Comparison of ENCODE assay signal across 9 cellular contexts in genomic region chr2:20611077-20611843, GRCh38. TPM values are rescaled to one million over a fixed set of nuclear protein-coding genes. Genes with fewer than 3 reads are reported as not detected.
DNase-seq lines count a peak whose midpoint lies in the region; ATAC-seq and TF ChIP-seq lines count a peak whose summit lies in the region.
"Had no signal": no experiment of that assay in that cellular context is flagged by ENCODE, and none has a peak within 500 bp of the region (broad histone marks: within the 10 kb centered on the region; RNA-seq: fewer than 3 reads in every experiment).

No MANE protein-coding gene starts in this region.

- BruUV-seq in Calu3 (replicated peaks; lab: Mats Ljungman, UMichigan), result no TSS peak

- H3K27ac ChIP-seq in heart right ventricle, result peak overlapping the region; percentile 63 to 98 (median 89)

- H3K27ac Mint-ChIP-seq in Calu3 (ENCODE audit: unreplicated experiment), result peak overlapping the region; percentile 62
- H3K27ac Mint-ChIP-seq in stimulated activated naive B cell treated with anti-CD40 and anti-IgM and Interleukin-4, amounts not matched to agents 10 μg/mL and 1 μg/mL and 100 μg/mL, for 72 hours, result no peak overlapping the region
- H3K27ac Mint-ChIP-seq in activated T-helper 17 cell treated with anti-CD3 and anti-CD28 coated beads, Interleukin-2, amount 50 U/mL, for 72 hours, result no peak overlapping the region

- intact Hi-C loops in Calu3 (cut with micrococcal nuclease; ENCODE audit: unreplicated experiment) (no loop called here), heart right ventricle (cut with DNase I) (loop anchor here in 2 of 10 donors (5.0 kb wide), 2 partner anchors 34 to 79 kb away; no protein-coding TSS in a partner anchor), posterior vena cava (cut with DNase I) (no loop called here)

- peaks cover 45 to 80% (median 76%) of the 10 kb centered on the region in 9 donors for H3K4me1 ChIP-seq in heart right ventricle

- H3K27me3 ChIP-seq in heart right ventricle, result no peaks in the 10 kb centered on the region

- peaks cover 11% of the 10 kb centered on the region for H3K36me3 Mint-ChIP-seq in Calu3 (ENCODE audit: insufficient read depth, unreplicated experiment)
- peaks cover 9 to 14% of the 10 kb centered on the region in 2 donors for H3K36me3 Mint-ChIP-seq in stimulated activated naive B cell treated with anti-CD40 and anti-IgM and Interleukin-4, amounts not matched to agents 10 μg/mL and 1 μg/mL and 100 μg/mL, for 72 hours
- H3K36me3 Mint-ChIP-seq in activated T-helper 17 cell treated with anti-CD3 and anti-CD28 coated beads, Interleukin-2, amount 50 U/mL, for 72 hours (ENCODE audit: low read depth), result no peaks in the 10 kb centered on the region

- H3K4me1 Mint-ChIP-seq in Calu3 (ENCODE audit: low read depth, unreplicated experiment), result peaks cover 43% of the 10 kb centered on the region
- H3K4me1 Mint-ChIP-seq in stimulated activated naive B cell treated with anti-CD40 and anti-IgM and Interleukin-4, amounts not matched to agents 10 μg/mL and 1 μg/mL and 100 μg/mL, for 72 hours, result peaks cover 2 to 10% of the 10 kb centered on the region in 2 donors
- H3K4me1 Mint-ChIP-seq in activated T-helper 17 cell treated with anti-CD3 and anti-CD28 coated beads, Interleukin-2, amount 50 U/mL, for 72 hours, result no peaks in the 10 kb centered on the region

- H3K4me3 ChIP-seq in heart right ventricle, result no peak overlapping the region

- TF ChIP-seq CTCF in Calu3 (IDR thresholded peaks at IDR 0.05; ENCODE audit: unreplicated experiment), result no peak
- TF ChIP-seq CTCF in heart right ventricle (IDR thresholded peaks at IDR 0.05), result no peak

- H3K4me3 Mint-ChIP-seq in Calu3 (ENCODE audit: low read depth, unreplicated experiment), result no peak overlapping the region
- H3K4me3 Mint-ChIP-seq in stimulated activated naive B cell treated with anti-CD40 and anti-IgM and Interleukin-4, amounts not matched to agents 10 μg/mL and 1 μg/mL and 100 μg/mL, for 72 hours, result no peak overlapping the region
- no peak overlapping the region for H3K4me3 Mint-ChIP-seq in activated T-helper 17 cell treated with anti-CD3 and anti-CD28 coated beads, Interleukin-2, amount 50 U/mL, for 72 hours
- H3K4me3 Mint-ChIP-seq: naive B cell had no signal

- CTCF ChIA-PET in Calu3 (lab: Charles Lee), result interaction anchor here (0.6 to 1.0 kb wide), 3 partner anchors 20 to 160 kb away, joined by 3 to 12 read pairs (median 6); no protein-coding TSS in a partner anchor

- H3K9me3 ChIP-seq in heart right ventricle, result peaks cover 0 to 5% (median 0%) of the 10 kb centered on the region in 11 donors

- no peaks in the 10 kb centered on the region for H3K9me3 Mint-ChIP-seq in Calu3 (ENCODE audit: low read depth, unreplicated experiment)
- peaks cover 0 to 3% of the 10 kb centered on the region in 2 donors for H3K9me3 Mint-ChIP-seq in stimulated activated naive B cell treated with anti-CD40 and anti-IgM and Interleukin-4, amounts not matched to agents 10 μg/mL and 1 μg/mL and 100 μg/mL, for 72 hours
- peaks cover 6% of the 10 kb centered on the region for H3K9me3 Mint-ChIP-seq in activated T-helper 17 cell treated with anti-CD3 and anti-CD28 coated beads, Interleukin-2, amount 50 U/mL, for 72 hours

- H3K27me3 Mint-ChIP-seq in Calu3 (ENCODE audit: unreplicated experiment), result no peaks in the 10 kb centered on the region
- no peaks in the 10 kb centered on the region for H3K27me3 Mint-ChIP-seq in stimulated activated naive B cell treated with anti-CD40 and anti-IgM and Interleukin-4, amounts not matched to agents 10 μg/mL and 1 μg/mL and 100 μg/mL, for 72 hours
- no peaks in the 10 kb centered on the region for H3K27me3 Mint-ChIP-seq in activated T-helper 17 cell treated with anti-CD3 and anti-CD28 coated beads, Interleukin-2, amount 50 U/mL, for 72 hours
- H3K27me3 Mint-ChIP-seq: naive B cell had no signal

- H3K36me3 ChIP-seq in heart right ventricle, result no peaks in the 10 kb centered on the region

- 18 to 20% methylated on average over 15 of the region's 15 CpGs for WGBS in heart right ventricle, 2 donors

- peak; percentile 81 for DNase-seq in Calu3
- peak; percentile 98 for DNase-seq in amniotic epithelial cell (ENCODE audit: low read depth)
- peak; percentile 74 to 94 for DNase-seq in heart right ventricle
- DNase-seq in posterior vena cava (ENCODE audit: low spot score), result peak; percentile 91
- no peak for DNase-seq in stimulated activated naive B cell treated with anti-CD40 and anti-IgM and Interleukin-4, amounts not matched to agents 10 μg/mL and 1 μg/mL and 100 μg/mL, for 72 hours
- DNase-seq in epidermal melanocyte (ENCODE audit: insufficient read length, low spot score), result no peak
- no peak for DNase-seq in LoVo (ENCODE audit: low spot score)
- DNase-seq: naive B cell had no signal

- peak; percentile 84 to 94 (median 90) for ATAC-seq in heart right ventricle
- no peak for ATAC-seq in stimulated activated naive B cell treated with anti-CD40 and anti-IgM and Interleukin-4, amounts not matched to agents 10 μg/mL and 1 μg/mL and 100 μg/mL, for 72 hours (replicated peaks)
- ATAC-seq in activated T-helper 17 cell treated with anti-CD3 and anti-CD28 coated beads, Interleukin-2, amount 50 U/mL, for 72 hours (replicated peaks), result no peak

RNA-seq across cellular contexts. Expression of gene HS1BP3, which starts 39.6 kb away (rescaled TPM):
- total RNA-seq in Calu3 (2022) (26.4 and 28.5 TPM in 2 replicates), heart right ventricle (10 to 100 TPM; 11.3 to 26.3 (median 16.1) TPM), posterior vena cava (10 to 100 TPM; 37.1 to 41.8 TPM)
- polyA plus RNA-seq in heart right ventricle, result 10 to 100 TPM; 16.8 to 24.6 TPM
- 10 to 100 TPM in 1 of 2 donors, 1 to 10 TPM in 1; 8.9 to 10.7 TPM for total RNA-seq in activated T-helper 17 cell treated with anti-CD3 and anti-CD28 coated beads, Interleukin-2, amount 50 U/mL, for 72 hours

RNA-seq across cellular contexts. Expression of gene GDF7, which starts 55.7 kb away (rescaled TPM):
- not detected in 2 replicates for total RNA-seq in Calu3 (2022)
- 1 to 10 TPM in 1 of 10 donors, under 1 TPM in 9; 0.10 to 1.2 (median 0.66) TPM for total RNA-seq in heart right ventricle
- polyA plus RNA-seq in heart right ventricle, result under 1 TPM; 0.17 to 0.37 TPM
- total RNA-seq in posterior vena cava, result 1 to 10 TPM; 3.6 to 3.8 TPM
- total RNA-seq in activated T-helper 17 cell treated with anti-CD3 and anti-CD28 coated beads, Interleukin-2, amount 50 U/mL, for 72 hours, result under 1 TPM; 0.02 to 0.48 TPM

Comparison
In these comparisons a context has a peak if more than half of its experiments do, and no peak if none do; other contexts are left out.
1. DNase-seq: peak in Calu3 (single experiment), amniotic epithelial cell (single experiment), heart right ventricle (2 of 2) and posterior vena cava (single experiment); none in stimulated activated naive B cell treated with anti-CD40 and anti-IgM and Interleukin-4, amounts not matched to agents 10 μg/mL and 1 μg/mL and 100 μg/mL, for 72 hours (single experiment), epidermal melanocyte (single experiment) and LoVo (single experiment).
2. ATAC-seq: peak in heart right ventricle (8 of 8); none in stimulated activated naive B cell treated with anti-CD40 and anti-IgM and Interleukin-4, amounts not matched to agents 10 μg/mL and 1 μg/mL and 100 μg/mL, for 72 hours (0 of 2) and activated T-helper 17 cell treated with anti-CD3 and anti-CD28 coated beads, Interleukin-2, amount 50 U/mL, for 72 hours (single experiment).